Comparison of ENCODE assay signal across 11 cellular contexts in genomic region chr2:102114290-102114721, GRCh38. TPM values are rescaled to one million over a fixed set of nuclear protein-coding genes. Genes with fewer than 3 reads are reported as not detected.
DNase-seq lines count a peak whose midpoint lies in the region; ATAC-seq and TF ChIP-seq lines count a peak whose summit lies in the region.
"Had no signal": no experiment of that assay in that cellular context is flagged by ENCODE, and none has a peak within 500 bp of the region (broad histone marks: within the 10 kb centered on the region; RNA-seq: fewer than 3 reads in every experiment).

No MANE protein-coding gene starts in this region.

- H3K9me2 ChIP-seq in Karpas-422 (replicated peaks; ENCODE audit: insufficient read depth, low read length) = no peaks in the 10 kb centered on the region

- no peaks in the 10 kb centered on the region for H4K20me1 ChIP-seq in Karpas-422 (ENCODE audit: insufficient read depth, low read depth, low read length)

- no peak overlapping the region for H2AFZ ChIP-seq in Karpas-422 (ENCODE audit: low read length)

- no peak for TF ChIP-seq CTCF in foreskin keratinocyte (conservative IDR thresholded peaks at IDR 0.05)

- DNase-seq in foreskin keratinocyte = peak; percentile 60 to 91
- peak; percentile 59 for DNase-seq in skeletal muscle cell (ENCODE audit: low read depth)
- DNase-seq in Karpas-422 = no peak
- DNase-seq in NCI-H345 treated with DMSO at 0.1 percent for 48 hours (lab: John Stamatoyannopoulos, UW; ENCODE audit: unreplicated experiment) = no peak
- DNase-seq: colonic mucosa, NCI-H2171, occipital lobe had no signal

- ATAC-seq in GM18511 (IDR thresholded peaks at IDR 0.05; ENCODE audit: unreplicated experiment) (peak; percentile 39), SK-N-SH treated with all-trans-retinoic acid at 6 μM for 48 hours (peak; percentile 87), foreskin keratinocyte (peak; percentile 66), HG03460 (IDR thresholded peaks at IDR 0.05; ENCODE audit: unreplicated experiment) (no peak)

- H3K36me3 ChIP-seq in Karpas-422 (ENCODE audit: insufficient read depth, low read length) = no peaks in the 10 kb centered on the region
- H3K36me3 ChIP-seq: colonic mucosa had no signal

- H3K4me3 ChIP-seq in skeletal muscle cell (ENCODE audit: low read depth, low read length) (no peak overlapping the region), Karpas-422 (ENCODE audit: low read length) (no peak overlapping the region)
- H3K4me3 ChIP-seq: colonic mucosa had no signal

- H3K4me2 ChIP-seq in Karpas-422 (ENCODE audit: low read depth, low read length, poor library complexity, severe bottlenecking) = no peak overlapping the region

- no peaks in the 10 kb centered on the region for H3K9me3 ChIP-seq in Karpas-422 (ENCODE audit: low read length)
- H3K9me3 ChIP-seq: colonic mucosa had no signal

- H3K27me3 ChIP-seq in foreskin keratinocyte (no peaks in the 10 kb centered on the region), Karpas-422 (ENCODE audit: low read length) (no peaks in the 10 kb centered on the region)
- H3K27me3 ChIP-seq: colonic mucosa had no signal

- H3K27ac ChIP-seq in foreskin keratinocyte = peak overlapping the region; percentile 80
- H3K27ac ChIP-seq in Karpas-422 (ENCODE audit: low read length) = no peak overlapping the region
- H3K27ac ChIP-seq: colonic mucosa had no signal

- H3K4me1 ChIP-seq in foreskin keratinocyte (no peaks in the 10 kb centered on the region), Karpas-422 (ENCODE audit: low read length) (no peaks in the 10 kb centered on the region)
- H3K4me1 ChIP-seq: colonic mucosa had no signal

- H3K9ac ChIP-seq in Karpas-422 (ENCODE audit: low read length) = no peak overlapping the region

- H3K79me2 ChIP-seq in Karpas-422 (ENCODE audit: low read length) = no peaks in the 10 kb centered on the region

TF ChIP-seq in SK-N-SH treated with all-trans-retinoic acid at 6 μM for 48 hours, 23 proteins besides CTCF, POLR2A, EP300 and RAD21:
- TF ChIP-seq ZFP3 (CRISPR knock-in tag; IDR thresholded peaks at IDR 0.05) (no peak), ISL1 (CRISPR knock-in tag; IDR thresholded peaks at IDR 0.05) (peak; percentile 60), ZC3H10 (CRISPR knock-in tag; IDR thresholded peaks at IDR 0.05) (peak; percentile 19; the same call in 1 of the 2 replicates)
TF ChIP-seq in SK-N-SH treated with all-trans-retinoic acid at 6 μM for 48 hours: peak in this region for 2.

RNA-seq across cellular contexts. Expression of gene IL1R1, which starts 28.2 kb away (rescaled TPM):
- total RNA-seq in foreskin keratinocyte = 3.6 and 4.2 TPM in 2 replicates
- 1.6 and 2.5 TPM in 2 replicates for polyA plus RNA-seq in foreskin keratinocyte
- total RNA-seq in Karpas-422 (2014; rRNA removed; shearing (Covaris generic); ENCODE audit: low replicate concordance) = not detected in 2 replicates
- total RNA-seq: G401 had no signal

Comparison
In these comparisons a context has a peak if more than half of its experiments do, and no peak if none do; other contexts are left out.
1. DNase-seq: peak in foreskin keratinocyte (2 of 2) and skeletal muscle cell (single experiment); none in Karpas-422 (single experiment) and NCI-H345 treated with DMSO at 0.1 percent for 48 hours (single experiment).